Comparison of ENCODE assay signal across 8 cellular contexts in genomic region chrX:123833387-123833786, GRCh38. TPM values are rescaled to one million over a fixed set of nuclear protein-coding genes. Genes with fewer than 3 reads are reported as not detected.
DNase-seq lines count a peak whose midpoint lies in the region; ATAC-seq and TF ChIP-seq lines count a peak whose summit lies in the region.

No MANE protein-coding gene starts in this region.

- no peak for TF ChIP-seq EP300 in ovary (IDR thresholded peaks at IDR 0.05)

- H3K4me2 ChIP-seq in PC-3 (ENCODE audit: low read length), result peak overlapping the region; percentile 58; the same call in 1 of the 2 replicates

- no peak overlapping the region for H3K27ac Mint-ChIP-seq in activated T-cell treated with anti-CD3 and anti-CD28 coated beads, Interleukin-2, amount 50 U/mL, for 72 hours

- 48 to 50% (median 49%) methylated on average over 7 of the region's 7 CpGs for WGBS in ovary, 3 donors

- H3K36me3 ChIP-seq in PC-3 (ENCODE audit: low read depth, low read length) (no peaks in the 10 kb centered on the region), ovary (no peaks in the 10 kb centered on the region)

- no peaks in the 10 kb centered on the region for H4K20me1 ChIP-seq in PC-3 (ENCODE audit: low read length)

- H3K4me1 Mint-ChIP-seq in activated T-cell treated with anti-CD3 and anti-CD28 coated beads, Interleukin-2, amount 50 U/mL, for 72 hours (ENCODE audit: low read depth), result peaks cover 10% of the 10 kb centered on the region

- no peak overlapping the region; the same call in 1 of the 2 replicates for H3K4me3 ChIP-seq in PC-3 (ENCODE audit: low read length)
- no peak overlapping the region for H3K4me3 ChIP-seq in foreskin fibroblast (ENCODE audit: low read depth in 1 of 2, low read length in 2 of 2)
- H3K4me3 ChIP-seq in ovary, result no peak overlapping the region

- DNase-seq in Daoy (ENCODE audit: low read depth) (peak; percentile 42), KG1 (lab: John Stamatoyannopoulos, UW) (peak; percentile 15), PC-3 (peak; percentile 83), foreskin fibroblast (peak in 1 of 2 donors; percentile 62), ovary (peak in 3 of 5 donors; percentile 22 to 29 (median 26)), cerebellar nuclear complex (lab: John Stamatoyannopoulos, UW) (no peak)
- DNase-seq in activated T-cell treated with anti-CD3 and anti-CD28 coated beads, Interleukin-2, amount 50 U/mL, for 72 hours, result peak; percentile 57 to 63

- no peaks in the 10 kb centered on the region for H3F3A ChIP-seq in PC-3 (ENCODE audit: low read length, unreplicated experiment)

- H3K4me1 ChIP-seq in PC-3 (ENCODE audit: insufficient read depth, low read length), result peaks cover 14% of the 10 kb centered on the region
- no peaks in the 10 kb centered on the region for H3K4me1 ChIP-seq in ovary (ENCODE audit: insufficient read depth)

- TF ChIP-seq POLR2A in ovary (IDR thresholded peaks at IDR 0.05), result no peak

- no peaks in the 10 kb centered on the region for H3K9me3 Mint-ChIP-seq in activated T-cell treated with anti-CD3 and anti-CD28 coated beads, Interleukin-2, amount 50 U/mL, for 72 hours

- CTCF ChIA-PET in PC-3 (lab: Charles Lee), result interaction anchor here (0.5 to 2.4 kb wide), 9 partner anchors 15 to 185 kb away, joined by 3 to 33 read pairs (median 3); no protein-coding TSS in a partner anchor

- BruUV-seq in PC-3 (replicated peaks; lab: Mats Ljungman, UMichigan), result no TSS peak

- no peak overlapping the region for H2AFZ ChIP-seq in PC-3 (ENCODE audit: low read length)

- TF ChIP-seq CTCF in PC-3 (conservative IDR thresholded peaks at IDR 0.05; ENCODE audit: low read depth, low read length) (peak; percentile 80), foreskin fibroblast (IDR thresholded peaks at IDR 0.05; ENCODE audit: low read depth, low read length) (peak; percentile 59), ovary (IDR thresholded peaks at IDR 0.05) (peak; percentile 18 to 46 (median 36))

- no peak overlapping the region for H3K9ac ChIP-seq in PC-3 (ENCODE audit: low read length)

- no peaks in the 10 kb centered on the region for H3K9me3 ChIP-seq in PC-3 (ENCODE audit: low read length)
- no peaks in the 10 kb centered on the region for H3K9me3 ChIP-seq in ovary

- H3K36me3 Mint-ChIP-seq in activated T-cell treated with anti-CD3 and anti-CD28 coated beads, Interleukin-2, amount 50 U/mL, for 72 hours (ENCODE audit: insufficient read depth in 2 of 2), result no peaks in the 10 kb centered on the region

- H3K4me3 Mint-ChIP-seq in activated T-cell treated with anti-CD3 and anti-CD28 coated beads, Interleukin-2, amount 50 U/mL, for 72 hours, result no peak overlapping the region

- H3K27me3 Mint-ChIP-seq in activated T-cell treated with anti-CD3 and anti-CD28 coated beads, Interleukin-2, amount 50 U/mL, for 72 hours (ENCODE audit: low read depth), result peaks cover 31% of the 10 kb centered on the region

- H3K27me3 ChIP-seq in PC-3 (ENCODE audit: low read length) (no peaks in the 10 kb centered on the region), ovary (no peaks in the 10 kb centered on the region)

- H3K27ac ChIP-seq in PC-3 (ENCODE audit: low read length) (no peak overlapping the region), ovary (no peak overlapping the region)

- ATAC-seq in GM21723 (IDR thresholded peaks at IDR 0.05; ENCODE audit: unreplicated experiment), result peak; percentile 79
- ATAC-seq in PC-3, result peak; percentile 80
- peak; percentile 63 to 68 for ATAC-seq in activated T-cell treated with anti-CD3 and anti-CD28 coated beads, Interleukin-2, amount 50 U/mL, for 72 hours (replicated peaks in 1 of 2)

- POLR2A ChIA-PET in PC-3 (lab: Charles Lee; ENCODE audit: unreplicated experiment), result interaction anchor here (0.6 kb wide), 1 partner anchor 8 kb away, joined by 3 read pairs; no protein-coding TSS in a partner anchor

- intact Hi-C loops in PC-3 (cut with micrococcal nuclease) (loop anchor here (1.0 to 10.0 kb wide), 5 partner anchors 27 to 143 kb away; partner anchors contain the start of gene XIAP), ovary (cut with DNase I) (no loop called here)

- no peaks in the 10 kb centered on the region for H3K9me2 ChIP-seq in PC-3 (replicated peaks; ENCODE audit: low read length)

- H3K79me2 ChIP-seq in PC-3 (ENCODE audit: low read length), result no peaks in the 10 kb centered on the region

RNA-seq across cellular contexts. Expression of gene XIAP, which starts 26.5 kb away (rescaled TPM):
- total RNA-seq in Daoy (2014; rRNA removed; shearing (Covaris generic)), result 19.8 and 31.4 TPM in 2 replicates
- 29.2 and 35.8 TPM in 2 replicates for total RNA-seq in PC-3 (2014; rRNA removed)
- total RNA-seq in activated T-cell treated with anti-CD3 and anti-CD28 coated beads, Interleukin-2, amount 50 U/mL, for 72 hours, result 10 to 100 TPM; 35.1 to 41.4 TPM
- 10 to 100 TPM; 20.0 to 56.0 (median 38.8) TPM for total RNA-seq in ovary
- polyA plus RNA-seq in ovary, result 10 to 100 TPM; 12.4 to 18.4 TPM

Comparison
In these comparisons a context has a peak if more than half of its experiments do, and no peak if none do; other contexts are left out.
1. DNase-seq: peak in Daoy (single experiment), KG1 (single experiment), PC-3 (single experiment), activated T-cell treated with anti-CD3 and anti-CD28 coated beads, Interleukin-2, amount 50 U/mL, for 72 hours (2 of 2) and ovary (3 of 5); none in cerebellar nuclear complex (0 of 2).
2. Peak in every context shown above with its lines, with median percentiles within 50 percentile points of each other: ATAC-seq and CTCF ChIP-seq.